Comparison of ENCODE assay signal across 3 cellular contexts in the genomic region with DNA sequence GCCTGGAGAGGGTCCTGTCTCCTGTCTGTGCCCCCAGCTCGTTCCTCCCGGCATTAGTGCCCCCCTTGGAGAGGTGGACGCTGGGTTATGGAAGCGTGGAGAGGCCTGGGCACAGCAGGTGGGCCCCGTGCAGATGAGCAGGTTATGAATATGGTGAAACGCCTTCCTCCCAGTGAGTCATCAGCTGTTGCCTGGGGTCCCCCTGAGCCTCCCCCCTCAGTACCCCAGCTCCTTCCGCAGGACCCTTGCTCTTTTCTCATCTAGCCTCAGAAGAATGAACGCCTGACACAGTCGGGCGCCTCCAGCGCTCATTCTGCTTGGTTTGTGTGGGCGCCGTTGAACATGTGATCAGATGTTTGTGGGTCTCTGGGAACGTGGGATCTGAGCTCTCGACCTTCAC. TPM values are rescaled to one million over a fixed set of nuclear protein-coding genes. Genes with fewer than 3 reads are reported as not detected.
"Had no signal": no experiment of that assay in that cellular context is flagged by ENCODE, and none has a peak within 500 bp of the region (broad histone marks: within the 10 kb centered on the region; RNA-seq: fewer than 3 reads in every experiment).

No MANE protein-coding gene starts in this region.

RNA-seq across cellular contexts. Expression of gene ADGRE2, which starts 12.5 kb away (rescaled TPM):
- total RNA-seq: naive thymus-derived CD8-positive, alpha-beta T cell; neural crest cell; progenitor cell of endocrine pancreas had no signal
- polyA plus RNA-seq: naive thymus-derived CD8-positive, alpha-beta T cell had no signal
